In genomic region chr5:142644127-142644526, GRCh38 we compare ENCODE assay signal across 2 cellular contexts.
TF ChIP-seq lines count a peak whose summit lies in the region.

No MANE protein-coding gene starts in this region.

TF ChIP-seq in IMR-90, 13 proteins besides CTCF, POLR2A, EP300 and RAD21:
- no peak for TF ChIP-seq NFE2L2 (IDR thresholded peaks at IDR 0.05; ENCODE audit: low read depth, low read length)
- TF ChIP-seq CEBPB (IDR thresholded peaks at IDR 0.05; ENCODE audit: low read depth, low read length), result peak; percentile 23; the same call in 1 of the 2 replicates
- no peak for TF ChIP-seq BHLHE40 (IDR thresholded peaks at IDR 0.05; ENCODE audit: low read depth, low read length)

TF ChIP-seq in HEK293T, 16 proteins besides CTCF, POLR2A, EP300 and RAD21:
- TF ChIP-seq TARDBP (IDR thresholded peaks at IDR 0.05), result no peak
- no peak for TF ChIP-seq CTBP1 (IDR thresholded peaks at IDR 0.05; ENCODE audit: borderline replicate concordance)
- TF ChIP-seq BHLHE40 (IDR thresholded peaks at IDR 0.05; ENCODE audit: borderline replicate concordance), result no peak
- TF ChIP-seq FOXM1 (IDR thresholded peaks at IDR 0.05; ENCODE audit: borderline replicate concordance), result no peak
- TF ChIP-seq L3MBTL2 (conservative IDR thresholded peaks at IDR 0.05), result no peak
- no peak for TF ChIP-seq ARNT (IDR thresholded peaks at IDR 0.05)
- no peak for TF ChIP-seq FOXK2 (IDR thresholded peaks at IDR 0.05)
TF ChIP-seq in HEK293T: peak in this region for 0.
